3 cellular contexts compared by ENCODE assay signal in the genomic region with DNA sequence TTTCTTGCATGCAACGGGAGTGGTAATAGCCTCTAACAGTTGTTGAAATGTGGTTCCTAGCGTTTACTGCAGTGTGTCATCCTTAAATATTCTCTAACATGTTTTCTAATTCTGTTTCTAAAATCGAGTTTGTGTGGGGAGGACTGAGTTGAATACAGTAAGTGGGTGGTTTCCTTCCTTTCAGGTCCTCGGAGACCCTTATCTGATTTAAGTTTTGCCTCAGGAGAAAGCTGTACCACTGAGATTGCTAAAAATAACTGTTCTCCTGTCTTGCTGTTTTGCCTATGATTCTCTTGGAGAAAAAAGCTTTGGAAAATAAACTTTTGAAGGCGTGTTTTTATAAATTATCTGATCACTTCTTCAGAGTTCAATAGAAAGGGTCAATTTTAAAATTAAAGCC.
TF ChIP-seq lines count a peak whose summit lies in the region.

No MANE protein-coding gene starts in this region.

TF ChIP-seq in SK-N-SH, 30 proteins besides CTCF, POLR2A, EP300 and RAD21:
- TF ChIP-seq YY1 (IDR thresholded peaks at IDR 0.05; ENCODE audit: low read depth) (no peak), TAF1 (IDR thresholded peaks at IDR 0.05; ENCODE audit: borderline replicate concordance, low read depth, low read length) (no peak), SIN3A (IDR thresholded peaks at IDR 0.05; ENCODE audit: borderline replicate concordance, low read depth, low read length) (no peak), JUND (IDR thresholded peaks at IDR 0.05) (no peak), TEAD4 (IDR thresholded peaks at IDR 0.05; ENCODE audit: borderline replicate concordance, insufficient read depth) (no peak), ELF1 (IDR thresholded peaks at IDR 0.05) (no peak)
- TF ChIP-seq, protein P1, sequence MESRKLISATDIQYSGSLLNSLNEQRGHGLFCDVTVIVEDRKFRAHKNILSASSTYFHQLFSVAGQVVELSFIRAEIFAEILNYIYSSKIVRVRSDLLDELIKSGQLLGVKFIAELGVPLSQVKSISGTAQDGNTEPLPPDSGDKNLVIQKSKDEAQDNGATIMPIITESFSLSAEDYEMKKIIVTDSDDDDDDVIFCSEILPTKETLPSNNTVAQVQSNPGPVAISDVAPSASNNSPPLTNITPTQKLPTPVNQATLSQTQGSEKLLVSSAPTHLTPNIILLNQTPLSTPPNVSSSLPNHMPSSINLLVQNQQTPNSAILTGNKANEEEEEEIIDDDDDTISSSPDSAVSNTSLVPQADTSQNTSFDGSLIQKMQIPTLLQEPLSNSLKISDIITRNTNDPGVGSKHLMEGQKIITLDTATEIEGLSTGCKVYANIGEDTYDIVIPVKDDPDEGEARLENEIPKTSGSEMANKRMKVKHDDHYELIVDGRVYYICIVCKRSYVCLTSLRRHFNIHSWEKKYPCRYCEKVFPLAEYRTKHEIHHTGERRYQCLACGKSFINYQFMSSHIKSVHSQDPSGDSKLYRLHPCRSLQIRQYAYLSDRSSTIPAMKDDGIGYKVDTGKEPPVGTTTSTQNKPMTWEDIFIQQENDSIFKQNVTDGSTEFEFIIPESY (IDR thresholded peaks at IDR 0.05; ENCODE audit: borderline replicate concordance, low read depth): no peak
TF ChIP-seq in SK-N-SH: peak in this region for 0.

TF ChIP-seq in SK-N-SH treated with all-trans-retinoic acid at 6 μM for 48 hours, 23 proteins besides CTCF, POLR2A, EP300 and RAD21 (continues in another document):
- no peak for TF ChIP-seq RARB (CRISPR knock-in tag; IDR thresholded peaks at IDR 0.05)
- TF ChIP-seq GLIS3 (CRISPR knock-in tag; IDR thresholded peaks at IDR 0.05): no peak
- TF ChIP-seq ZNF70 (CRISPR knock-in tag; IDR thresholded peaks at IDR 0.05): no peak
- TF ChIP-seq TOX (CRISPR knock-in tag; IDR thresholded peaks at IDR 0.05; ENCODE audit: borderline replicate concordance): no peak
- TF ChIP-seq, protein P2, sequence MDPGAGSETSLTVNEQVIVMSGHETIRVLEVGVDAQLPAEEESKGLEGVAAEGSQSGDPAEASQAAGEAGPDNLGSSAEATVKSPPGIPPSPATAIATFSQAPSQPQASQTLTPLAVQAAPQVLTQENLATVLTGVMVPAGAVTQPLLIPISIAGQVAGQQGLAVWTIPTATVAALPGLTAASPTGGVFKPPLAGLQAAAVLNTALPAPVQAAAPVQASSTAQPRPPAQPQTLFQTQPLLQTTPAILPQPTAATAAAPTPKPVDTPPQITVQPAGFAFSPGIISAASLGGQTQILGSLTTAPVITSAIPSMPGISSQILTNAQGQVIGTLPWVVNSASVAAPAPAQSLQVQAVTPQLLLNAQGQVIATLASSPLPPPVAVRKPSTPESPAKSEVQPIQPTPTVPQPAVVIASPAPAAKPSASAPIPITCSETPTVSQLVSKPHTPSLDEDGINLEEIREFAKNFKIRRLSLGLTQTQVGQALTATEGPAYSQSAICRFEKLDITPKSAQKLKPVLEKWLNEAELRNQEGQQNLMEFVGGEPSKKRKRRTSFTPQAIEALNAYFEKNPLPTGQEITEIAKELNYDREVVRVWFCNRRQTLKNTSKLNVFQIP (CRISPR knock-in tag; IDR thresholded peaks at IDR 0.05; ENCODE audit: borderline replicate concordance, low read depth): no peak
- no peak for TF ChIP-seq ISL1 (CRISPR knock-in tag; IDR thresholded peaks at IDR 0.05)
- TF ChIP-seq BACH2 (CRISPR knock-in tag; IDR thresholded peaks at IDR 0.05; ENCODE audit: borderline replicate concordance): no peak
- TF ChIP-seq ZNF565 (CRISPR knock-in tag; conservative IDR thresholded peaks at IDR 0.05; ENCODE audit: low read depth): no peak
- no peak for TF ChIP-seq SNAI2 (CRISPR knock-in tag; IDR thresholded peaks at IDR 0.05)
- no peak for TF ChIP-seq OSR1 (CRISPR knock-in tag; IDR thresholded peaks at IDR 0.05)
- TF ChIP-seq, protein P3, sequence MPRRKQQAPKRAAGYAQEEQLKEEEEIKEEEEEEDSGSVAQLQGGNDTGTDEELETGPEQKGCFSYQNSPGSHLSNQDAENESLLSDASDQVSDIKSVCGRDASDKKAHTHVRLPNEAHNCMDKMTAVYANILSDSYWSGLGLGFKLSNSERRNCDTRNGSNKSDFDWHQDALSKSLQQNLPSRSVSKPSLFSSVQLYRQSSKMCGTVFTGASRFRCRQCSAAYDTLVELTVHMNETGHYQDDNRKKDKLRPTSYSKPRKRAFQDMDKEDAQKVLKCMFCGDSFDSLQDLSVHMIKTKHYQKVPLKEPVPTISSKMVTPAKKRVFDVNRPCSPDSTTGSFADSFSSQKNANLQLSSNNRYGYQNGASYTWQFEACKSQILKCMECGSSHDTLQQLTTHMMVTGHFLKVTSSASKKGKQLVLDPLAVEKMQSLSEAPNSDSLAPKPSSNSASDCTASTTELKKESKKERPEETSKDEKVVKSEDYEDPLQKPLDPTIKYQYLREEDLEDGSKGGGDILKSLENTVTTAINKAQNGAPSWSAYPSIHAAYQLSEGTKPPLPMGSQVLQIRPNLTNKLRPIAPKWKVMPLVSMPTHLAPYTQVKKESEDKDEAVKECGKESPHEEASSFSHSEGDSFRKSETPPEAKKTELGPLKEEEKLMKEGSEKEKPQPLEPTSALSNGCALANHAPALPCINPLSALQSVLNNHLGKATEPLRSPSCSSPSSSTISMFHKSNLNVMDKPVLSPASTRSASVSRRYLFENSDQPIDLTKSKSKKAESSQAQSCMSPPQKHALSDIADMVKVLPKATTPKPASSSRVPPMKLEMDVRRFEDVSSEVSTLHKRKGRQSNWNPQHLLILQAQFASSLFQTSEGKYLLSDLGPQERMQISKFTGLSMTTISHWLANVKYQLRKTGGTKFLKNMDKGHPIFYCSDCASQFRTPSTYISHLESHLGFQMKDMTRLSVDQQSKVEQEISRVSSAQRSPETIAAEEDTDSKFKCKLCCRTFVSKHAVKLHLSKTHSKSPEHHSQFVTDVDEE (CRISPR knock-in tag; IDR thresholded peaks at IDR 0.05): no peak
- TF ChIP-seq ZFP3 (CRISPR knock-in tag; IDR thresholded peaks at IDR 0.05): no peak
- no peak for TF ChIP-seq ZC3H10 (CRISPR knock-in tag; IDR thresholded peaks at IDR 0.05)
- TF ChIP-seq, protein P4, sequence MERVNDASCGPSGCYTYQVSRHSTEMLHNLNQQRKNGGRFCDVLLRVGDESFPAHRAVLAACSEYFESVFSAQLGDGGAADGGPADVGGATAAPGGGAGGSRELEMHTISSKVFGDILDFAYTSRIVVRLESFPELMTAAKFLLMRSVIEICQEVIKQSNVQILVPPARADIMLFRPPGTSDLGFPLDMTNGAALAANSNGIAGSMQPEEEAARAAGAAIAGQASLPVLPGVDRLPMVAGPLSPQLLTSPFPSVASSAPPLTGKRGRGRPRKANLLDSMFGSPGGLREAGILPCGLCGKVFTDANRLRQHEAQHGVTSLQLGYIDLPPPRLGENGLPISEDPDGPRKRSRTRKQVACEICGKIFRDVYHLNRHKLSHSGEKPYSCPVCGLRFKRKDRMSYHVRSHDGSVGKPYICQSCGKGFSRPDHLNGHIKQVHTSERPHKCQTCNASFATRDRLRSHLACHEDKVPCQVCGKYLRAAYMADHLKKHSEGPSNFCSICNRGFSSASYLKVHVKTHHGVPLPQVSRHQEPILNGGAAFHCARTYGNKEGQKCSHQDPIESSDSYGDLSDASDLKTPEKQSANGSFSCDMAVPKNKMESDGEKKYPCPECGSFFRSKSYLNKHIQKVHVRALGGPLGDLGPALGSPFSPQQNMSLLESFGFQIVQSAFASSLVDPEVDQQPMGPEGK (CRISPR knock-in tag; IDR thresholded peaks at IDR 0.05; ENCODE audit: borderline replicate concordance): no peak
- TF ChIP-seq, protein P5, sequence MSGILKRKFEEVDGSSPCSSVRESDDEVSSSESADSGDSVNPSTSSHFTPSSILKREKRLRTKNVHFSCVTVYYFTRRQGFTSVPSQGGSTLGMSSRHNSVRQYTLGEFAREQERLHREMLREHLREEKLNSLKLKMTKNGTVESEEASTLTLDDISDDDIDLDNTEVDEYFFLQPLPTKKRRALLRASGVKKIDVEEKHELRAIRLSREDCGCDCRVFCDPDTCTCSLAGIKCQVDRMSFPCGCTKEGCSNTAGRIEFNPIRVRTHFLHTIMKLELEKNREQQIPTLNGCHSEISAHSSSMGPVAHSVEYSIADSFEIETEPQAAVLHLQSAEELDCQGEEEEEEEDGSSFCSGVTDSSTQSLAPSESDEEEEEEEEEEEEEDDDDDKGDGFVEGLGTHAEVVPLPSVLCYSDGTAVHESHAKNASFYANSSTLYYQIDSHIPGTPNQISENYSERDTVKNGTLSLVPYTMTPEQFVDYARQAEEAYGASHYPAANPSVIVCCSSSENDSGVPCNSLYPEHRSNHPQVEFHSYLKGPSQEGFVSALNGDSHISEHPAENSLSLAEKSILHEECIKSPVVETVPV (CRISPR knock-in tag; IDR thresholded peaks at IDR 0.05): no peak
- TF ChIP-seq TCF4 (CRISPR knock-in tag; IDR thresholded peaks at IDR 0.05; ENCODE audit: borderline replicate concordance): no peak
- TF ChIP-seq PPARA (CRISPR knock-in tag; IDR thresholded peaks at IDR 0.05; ENCODE audit: borderline replicate concordance): no peak
- TF ChIP-seq ZFP30 (CRISPR knock-in tag; IDR thresholded peaks at IDR 0.05): no peak

TF ChIP-seq in K562, 482 proteins besides CTCF, POLR2A, EP300 and RAD21 (continues in another document):
- TF ChIP-seq CBX8 (IDR thresholded peaks at IDR 0.05; ENCODE audit: borderline replicate concordance, extremely low read depth, low read depth, low read length, poor library complexity, severe bottlenecking): no peak
- TF ChIP-seq DACH1 (IDR thresholded peaks at IDR 0.05; ENCODE audit: partially characterized antibody): peak; percentile 4
- peak; percentile 44; the same call in 1 of the 2 replicates for TF ChIP-seq NCOR1 (IDR thresholded peaks at IDR 0.05)
- peak; percentile 91 for TF ChIP-seq MEF2A (IDR thresholded peaks at IDR 0.05; ENCODE audit: control insufficient read depth, low read depth, low read length)
- TF ChIP-seq ARID1B (IDR thresholded peaks at IDR 0.05): peak; percentile 79
- TF ChIP-seq TBL1XR1 (IDR thresholded peaks at IDR 0.05; ENCODE audit: low read length in 2 of 2): peak in 1 of 2 experiments; percentile 60; a peak in 1 of 4 replicates
- TF ChIP-seq MAFK (IDR thresholded peaks at IDR 0.05; ENCODE audit: low read length): no peak
- TF ChIP-seq SMARCE1 (IDR thresholded peaks at IDR 0.05): peak; percentile 49; the same call in 1 of the 2 replicates
- peak; percentile 36; the same call in 1 of the 2 replicates for TF ChIP-seq CC2D1A (IDR thresholded peaks at IDR 0.05)
- peak; percentile 75 for TF ChIP-seq CBFA2T3 (IDR thresholded peaks at IDR 0.05)
- TF ChIP-seq ZKSCAN3 (CRISPR knock-in tag; IDR thresholded peaks at IDR 0.05): no peak
- TF ChIP-seq, protein P6, sequence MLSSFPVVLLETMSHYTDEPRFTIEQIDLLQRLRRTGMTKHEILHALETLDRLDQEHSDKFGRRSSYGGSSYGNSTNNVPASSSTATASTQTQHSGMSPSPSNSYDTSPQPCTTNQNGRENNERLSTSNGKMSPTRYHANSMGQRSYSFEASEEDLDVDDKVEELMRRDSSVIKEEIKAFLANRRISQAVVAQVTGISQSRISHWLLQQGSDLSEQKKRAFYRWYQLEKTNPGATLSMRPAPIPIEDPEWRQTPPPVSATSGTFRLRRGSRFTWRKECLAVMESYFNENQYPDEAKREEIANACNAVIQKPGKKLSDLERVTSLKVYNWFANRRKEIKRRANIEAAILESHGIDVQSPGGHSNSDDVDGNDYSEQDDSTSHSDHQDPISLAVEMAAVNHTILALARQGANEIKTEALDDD (IDR thresholded peaks at IDR 0.05): peak; percentile 94
- TF ChIP-seq MTA2 (IDR thresholded peaks at IDR 0.05; ENCODE audit: low read depth): 0 out of 2 replicates have a peak, but pooled peaks have one; percentile 20
- peak; percentile 64; the same call in 1 of the 2 replicates for TF ChIP-seq DPF2 (IDR thresholded peaks at IDR 0.05)
- peak; percentile 19 to 31; a peak in 2 of 4 replicates for TF ChIP-seq KDM1A (IDR thresholded peaks at IDR 0.05)
- no peak for TF ChIP-seq EP400 (IDR thresholded peaks at IDR 0.05)
- TF ChIP-seq ZNF830 (CRISPR knock-in tag; IDR thresholded peaks at IDR 0.05): no peak
- peak; percentile 65; the same call in 1 of the 2 replicates for TF ChIP-seq MEF2D (tag; conservative IDR thresholded peaks at IDR 0.05; ENCODE audit: low read depth)
- peak; percentile 30; the same call in 1 of the 2 replicates for TF ChIP-seq TCF3 (CRISPR knock-in tag; IDR thresholded peaks at IDR 0.05)
- no peak for TF ChIP-seq TFAM (CRISPR knock-in tag; conservative IDR thresholded peaks at IDR 0.05)
- TF ChIP-seq, protein P7, sequence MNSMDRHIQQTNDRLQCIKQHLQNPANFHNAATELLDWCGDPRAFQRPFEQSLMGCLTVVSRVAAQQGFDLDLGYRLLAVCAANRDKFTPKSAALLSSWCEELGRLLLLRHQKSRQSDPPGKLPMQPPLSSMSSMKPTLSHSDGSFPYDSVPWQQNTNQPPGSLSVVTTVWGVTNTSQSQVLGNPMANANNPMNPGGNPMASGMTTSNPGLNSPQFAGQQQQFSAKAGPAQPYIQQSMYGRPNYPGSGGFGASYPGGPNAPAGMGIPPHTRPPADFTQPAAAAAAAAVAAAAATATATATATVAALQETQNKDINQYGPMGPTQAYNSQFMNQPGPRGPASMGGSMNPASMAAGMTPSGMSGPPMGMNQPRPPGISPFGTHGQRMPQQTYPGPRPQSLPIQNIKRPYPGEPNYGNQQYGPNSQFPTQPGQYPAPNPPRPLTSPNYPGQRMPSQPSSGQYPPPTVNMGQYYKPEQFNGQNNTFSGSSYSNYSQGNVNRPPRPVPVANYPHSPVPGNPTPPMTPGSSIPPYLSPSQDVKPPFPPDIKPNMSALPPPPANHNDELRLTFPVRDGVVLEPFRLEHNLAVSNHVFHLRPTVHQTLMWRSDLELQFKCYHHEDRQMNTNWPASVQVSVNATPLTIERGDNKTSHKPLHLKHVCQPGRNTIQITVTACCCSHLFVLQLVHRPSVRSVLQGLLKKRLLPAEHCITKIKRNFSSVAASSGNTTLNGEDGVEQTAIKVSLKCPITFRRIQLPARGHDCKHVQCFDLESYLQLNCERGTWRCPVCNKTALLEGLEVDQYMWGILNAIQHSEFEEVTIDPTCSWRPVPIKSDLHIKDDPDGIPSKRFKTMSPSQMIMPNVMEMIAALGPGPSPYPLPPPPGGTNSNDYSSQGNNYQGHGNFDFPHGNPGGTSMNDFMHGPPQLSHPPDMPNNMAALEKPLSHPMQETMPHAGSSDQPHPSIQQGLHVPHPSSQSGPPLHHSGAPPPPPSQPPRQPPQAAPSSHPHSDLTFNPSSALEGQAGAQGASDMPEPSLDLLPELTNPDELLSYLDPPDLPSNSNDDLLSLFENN (IDR thresholded peaks at IDR 0.05; ENCODE audit: low read depth in 2 of 2, low read length in 2 of 2): 0 out of 4 replicates have a peak, but pooled peaks of 1 of the 2 experiments have one; percentile 14
- TF ChIP-seq HDAC1 (IDR thresholded peaks at IDR 0.05): peak in 1 of 2 experiments; percentile 21; a peak in 1 of 4 replicates
- TF ChIP-seq PML (IDR thresholded peaks at IDR 0.05; ENCODE audit: low read length): peak; percentile 34; the same call in 1 of the 2 replicates
- no peak for TF ChIP-seq BRD9 (IDR thresholded peaks at IDR 0.05; ENCODE audit: low read depth, partially characterized antibody)
- TF ChIP-seq CCNT2 (IDR thresholded peaks at IDR 0.05; ENCODE audit: borderline replicate concordance, extremely low read depth, insufficient read length, low read depth, low read length): peak; percentile 20
- peak; percentile 37; the same call in 1 of the 2 replicates for TF ChIP-seq KLF16 (IDR thresholded peaks at IDR 0.05)
